Comparison of ENCODE assay signal across 8 cellular contexts in the genomic region with DNA sequence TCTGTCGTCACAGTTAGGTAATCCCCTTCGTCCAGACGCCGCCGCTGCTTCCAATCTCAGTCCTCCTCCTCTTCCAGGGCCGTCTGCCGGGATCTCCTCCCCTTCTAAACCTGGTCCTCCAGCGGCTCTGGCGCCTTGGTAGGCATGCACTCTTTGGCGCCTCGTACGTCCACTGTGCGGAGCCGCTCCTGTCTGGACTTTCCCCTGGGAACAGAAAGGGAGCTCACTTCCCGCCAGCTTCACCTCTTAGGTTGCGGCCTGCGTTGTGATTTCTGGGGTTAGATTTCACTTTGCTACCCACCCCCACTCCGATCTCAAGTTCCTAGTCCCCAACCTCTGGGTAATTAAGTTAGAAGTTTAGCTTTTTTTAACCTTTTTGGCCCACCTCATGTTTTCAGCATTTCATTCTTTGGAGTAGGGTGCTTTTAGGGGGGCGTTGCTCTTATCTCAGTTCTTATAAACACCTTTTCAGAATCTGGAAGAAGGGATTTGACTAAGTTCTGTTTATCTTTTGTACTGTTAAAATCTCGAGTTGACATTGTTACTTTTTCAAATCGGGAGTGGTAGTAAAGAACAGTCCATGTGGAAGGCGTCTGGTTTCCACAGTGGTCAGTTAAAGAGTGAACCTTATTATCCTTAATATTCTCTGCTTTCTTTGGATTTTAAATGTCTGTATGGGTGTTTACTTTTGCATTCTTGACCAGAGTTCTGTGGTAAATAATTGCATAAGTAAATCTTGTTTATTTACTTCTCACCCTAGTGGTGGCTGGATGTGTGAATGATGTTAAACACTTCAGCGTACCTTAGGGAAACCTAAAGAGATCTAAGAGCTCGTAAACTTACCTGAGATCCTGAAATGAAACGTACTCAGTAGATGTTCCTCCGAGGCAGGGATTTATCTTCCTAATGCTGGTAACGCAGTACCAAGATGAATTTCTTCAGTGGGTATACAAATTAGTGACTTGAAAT. TPM values are rescaled to one million over a fixed set of nuclear protein-coding genes. Genes with fewer than 3 reads are reported as not detected.
DNase-seq lines count a peak whose midpoint lies in the region; ATAC-seq and TF ChIP-seq lines count a peak whose summit lies in the region.

No MANE protein-coding gene starts in this region.

- H3K27ac Mint-ChIP-seq in naive thymus-derived CD4-positive, alpha-beta T cell, result peak overlapping the region; percentile 98 to 100 (median 99)

- peak overlapping the region; percentile 98 for H3K27ac ChIP-seq in HUES48 (ENCODE audit: low read depth, low read length)
- peak overlapping the region; percentile 94 for H3K27ac ChIP-seq in naive thymus-derived CD4-positive, alpha-beta T cell (ENCODE audit: low read depth, low read length)

- H3K9me3 Mint-ChIP-seq in naive thymus-derived CD4-positive, alpha-beta T cell, result peaks cover 0 to 8% (median 0%) of the 10 kb centered on the region in 11 donors

- intact Hi-C loops in naive thymus-derived CD4-positive, alpha-beta T cell (cut with micrococcal nuclease), result loop anchor here (1.0 to 10.0 kb wide), 19 partner anchors 9 to 1243 kb away; partner anchors contain the start of genes GOLM2 (in 2 of the 2), MFAP1 (in 2 of the 2), BLOC1S6 (in 1 of the 2) and CCNDBP1 (in 1 of the 2)

- POLR2A ChIA-PET in naive thymus-derived CD4-positive, alpha-beta T cell (lab: Charles Lee), result interaction anchor here (0.6 to 4.2 kb wide), 15 partner anchors 11 to 1058 kb away, joined by 3 to 34 read pairs (median 4); partner anchors contain the start of genes B2M, EIF3J, GOLM2 and PATL2

- ATAC-seq in GM19467 (IDR thresholded peaks at IDR 0.05; ENCODE audit: unreplicated experiment) (peak; percentile 8), HG03175 (IDR thresholded peaks at IDR 0.05; ENCODE audit: unreplicated experiment) (no peak)
- ATAC-seq in naive thymus-derived CD4-positive, alpha-beta T cell, result peak; percentile 2

- H3K27me3 ChIP-seq in HUES48 (ENCODE audit: control insufficient read depth, insufficient read depth, low read length), result no peaks in the 10 kb centered on the region
- H3K27me3 ChIP-seq in naive thymus-derived CD4-positive, alpha-beta T cell (ENCODE audit: control insufficient read depth in 2 of 2, insufficient read depth in 2 of 2, low read length in 2 of 2), result no peaks in the 10 kb centered on the region

- peak; percentile 29 for TF ChIP-seq CTCF in epithelial cell of proximal tubule (conservative IDR thresholded peaks at IDR 0.05; ENCODE audit: low read depth, low read length)

- no peaks in the 10 kb centered on the region for H3K9me3 ChIP-seq in HUES48 (ENCODE audit: control insufficient read depth, insufficient read depth, low read length)
- H3K9me3 ChIP-seq in naive thymus-derived CD4-positive, alpha-beta T cell (ENCODE audit: control insufficient read depth in 2 of 3, low read length in 3 of 3), result no peaks in the 10 kb centered on the region

- H3K27me3 Mint-ChIP-seq in naive thymus-derived CD4-positive, alpha-beta T cell, result peaks cover 0 to 2% (median 0%) of the 10 kb centered on the region in 5 donors

- peak overlapping the region; percentile 95 to 99 (median 98) for H3K4me3 Mint-ChIP-seq in naive thymus-derived CD4-positive, alpha-beta T cell

- DNase-seq in DMS153 (lab: John Stamatoyannopoulos, UW) (peak; percentile 24), SK-N-DZ (ENCODE audit: low spot score) (peak; percentile 82), epithelial cell of proximal tubule (ENCODE audit: low read depth) (peak; percentile 26), activated gamma-delta T cell (lab: John Stamatoyannopoulos, UW) (no peak)
- peak in 4 of 9 donors; percentile 4 to 14 (median 8) for DNase-seq in naive thymus-derived CD4-positive, alpha-beta T cell

- no peaks in the 10 kb centered on the region for H3K4me1 ChIP-seq in HUES48 (ENCODE audit: control insufficient read depth, insufficient read depth, low read length)
- H3K4me1 ChIP-seq in naive thymus-derived CD4-positive, alpha-beta T cell (ENCODE audit: control insufficient read depth in 2 of 2, insufficient read depth in 2 of 2, low read length in 2 of 2), result peaks cover 10% of the 10 kb centered on the region in 2 donors

- peaks cover 5% of the 10 kb centered on the region for H3K36me3 ChIP-seq in HUES48 (ENCODE audit: control insufficient read depth, insufficient read depth, low read length)
- H3K36me3 ChIP-seq in naive thymus-derived CD4-positive, alpha-beta T cell (ENCODE audit: control insufficient read depth in 2 of 3, insufficient read depth in 3 of 3, low read length in 3 of 3), result peaks cover 0 to 11% (median 0%) of the 10 kb centered on the region in 3 experiments

- H3K4me3 ChIP-seq in HUES48 (ENCODE audit: low read depth, low read length) (peak overlapping the region; percentile 95), epithelial cell of proximal tubule (ENCODE audit: low read depth, low read length) (peak overlapping the region; percentile 89)
- H3K4me3 ChIP-seq in naive thymus-derived CD4-positive, alpha-beta T cell (ENCODE audit: low read length), result peak overlapping the region; percentile 94

- H3K36me3 Mint-ChIP-seq in naive thymus-derived CD4-positive, alpha-beta T cell, result peaks cover 0 to 16% (median 9%) of the 10 kb centered on the region in 5 donors

- CTCF ChIA-PET in naive thymus-derived CD4-positive, alpha-beta T cell (lab: Charles Lee), result interaction anchor here (1.2 kb wide), 1 partner anchor 140 kb away, joined by 4 read pairs; no protein-coding TSS in a partner anchor

- peaks cover 35 to 65% (median 48%) of the 10 kb centered on the region in 7 donors for H3K4me1 Mint-ChIP-seq in naive thymus-derived CD4-positive, alpha-beta T cell

- H3K9ac ChIP-seq in HUES48 (ENCODE audit: low read depth, low read length), result peak overlapping the region; percentile 99

RNA-seq across cellular contexts. Expression of gene CTDSPL2, which starts 0.6 kb away (rescaled TPM):
- 44.5 and 74.0 TPM in 2 replicates for polyA plus RNA-seq in SK-N-DZ (2014; cell fraction: cytosol; rRNA removed)
- polyA plus RNA-seq in SK-N-DZ (2014; cell fraction: nucleus; rRNA removed), result 26.4 and 37.0 TPM in 2 replicates
- total RNA-seq in epithelial cell of proximal tubule, result 45.2 and 46.5 TPM in 2 replicates
- 10 to 100 TPM; 60.3 to 81.8 (median 77.3) TPM for total RNA-seq in naive thymus-derived CD4-positive, alpha-beta T cell
- polyA plus RNA-seq in naive thymus-derived CD4-positive, alpha-beta T cell, result 10 to 100 TPM; 40.8 to 42.3 TPM
